ENCODE assay signal across 8 cellular contexts in the genomic region with DNA sequence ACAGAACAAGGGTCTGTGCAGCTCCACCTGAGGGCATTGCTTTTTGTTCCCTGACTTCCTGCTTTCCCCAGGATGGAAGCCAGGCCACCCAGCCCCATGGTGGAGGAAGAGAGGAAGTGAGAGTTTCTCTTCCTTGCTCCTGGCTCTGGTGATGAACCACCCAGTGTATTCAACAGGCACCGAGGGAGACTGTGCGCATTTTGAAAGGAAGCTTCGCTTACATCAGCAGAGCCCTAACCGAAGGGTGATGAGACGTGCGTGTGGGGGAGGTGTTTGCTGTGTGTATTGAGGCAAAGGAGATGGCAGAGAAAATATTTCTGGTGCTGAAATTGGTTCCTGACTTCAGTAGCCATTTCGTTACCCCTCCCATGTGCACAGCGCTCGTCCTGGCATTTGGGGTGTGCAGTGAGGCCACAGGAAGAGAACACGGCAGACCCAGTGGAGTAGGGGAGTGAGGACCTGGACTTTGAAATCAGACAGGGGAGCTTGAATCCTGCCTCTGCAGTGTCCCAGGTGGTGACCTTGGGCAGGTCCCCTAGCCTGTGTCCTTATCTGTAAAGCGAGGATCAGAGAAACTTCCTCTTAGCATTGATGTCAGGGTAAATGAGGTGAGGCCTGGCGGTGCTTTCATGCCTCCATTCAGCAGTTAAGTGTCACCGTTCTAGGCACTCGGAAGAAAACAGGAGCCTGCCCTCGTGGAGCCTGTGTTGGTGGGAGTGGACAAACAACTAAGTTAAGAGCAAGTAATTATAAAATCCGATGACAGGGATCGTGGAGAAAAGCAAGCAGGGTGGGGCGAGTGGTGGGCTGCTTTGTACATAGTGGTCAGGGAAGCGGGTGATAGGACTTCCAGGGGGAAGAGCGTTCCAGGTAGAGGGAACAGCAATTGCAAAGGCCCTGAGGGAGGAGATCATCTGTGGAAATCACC. TPM values are rescaled to one million over a fixed set of nuclear protein-coding genes. Genes with fewer than 3 reads are reported as not detected.
DNase-seq lines count a peak whose midpoint lies in the region; ATAC-seq lines count a peak whose summit lies in the region.
"Had no signal": no experiment of that assay in that cellular context is flagged by ENCODE, and none has a peak within 500 bp of the region (broad histone marks: within the 10 kb centered on the region; RNA-seq: fewer than 3 reads in every experiment).

No MANE protein-coding gene starts in this region.

- peak overlapping the region; percentile 53 for H3K4me3 Mint-ChIP-seq in activated T-helper 1 cell treated with anti-CD3 and anti-CD28 coated beads, Interleukin-12 subunit alpha, Interleukin-12 subunit beta, Interleukin-2, Interleukin-4 antibody, amounts not matched to agents 30 ng/mL and 10 ng/mL and 1 ng/mL, durations not matched to agents 14 hours and 24 hours and 36 hours
- H3K4me3 Mint-ChIP-seq in stimulated activated naive CD8-positive, alpha-beta T cell treated with anti-CD3 and anti-CD28 coated beads, Interleukin-15, amount 100 ng/mL, for 72 hours: peak overlapping the region; percentile 82

- peaks cover 53% of the 10 kb centered on the region for H3K4me1 Mint-ChIP-seq in activated T-helper 1 cell treated with anti-CD3 and anti-CD28 coated beads, Interleukin-12 subunit alpha, Interleukin-12 subunit beta, Interleukin-2, Interleukin-4 antibody, amounts not matched to agents 30 ng/mL and 10 ng/mL and 1 ng/mL, durations not matched to agents 14 hours and 24 hours and 36 hours (ENCODE audit: low read depth)
- H3K4me1 Mint-ChIP-seq in stimulated activated naive CD8-positive, alpha-beta T cell treated with anti-CD3 and anti-CD28 coated beads, Interleukin-15, amount 100 ng/mL, for 72 hours: peaks cover 78% of the 10 kb centered on the region

- H3K9me3 Mint-ChIP-seq in activated T-helper 1 cell treated with anti-CD3 and anti-CD28 coated beads, Interleukin-12 subunit alpha, Interleukin-12 subunit beta, Interleukin-2, Interleukin-4 antibody, amounts not matched to agents 30 ng/mL and 10 ng/mL and 1 ng/mL, durations not matched to agents 14 hours and 24 hours and 36 hours: peaks cover 9% of the 10 kb centered on the region
- H3K9me3 Mint-ChIP-seq in stimulated activated naive CD8-positive, alpha-beta T cell treated with anti-CD3 and anti-CD28 coated beads, Interleukin-15, amount 100 ng/mL, for 72 hours: peaks cover 7 to 8% of the 10 kb centered on the region in 2 donors

- H3K27ac Mint-ChIP-seq in activated T-helper 1 cell treated with anti-CD3 and anti-CD28 coated beads, Interleukin-12 subunit alpha, Interleukin-12 subunit beta, Interleukin-2, Interleukin-4 antibody, amounts not matched to agents 30 ng/mL and 10 ng/mL and 1 ng/mL, durations not matched to agents 14 hours and 24 hours and 36 hours: peak overlapping the region; percentile 84
- H3K27ac Mint-ChIP-seq in stimulated activated naive CD8-positive, alpha-beta T cell treated with anti-CD3 and anti-CD28 coated beads, Interleukin-15, amount 100 ng/mL, for 72 hours: peak overlapping the region; percentile 85 to 88

- peaks cover 23% of the 10 kb centered on the region for H3K36me3 Mint-ChIP-seq in activated T-helper 1 cell treated with anti-CD3 and anti-CD28 coated beads, Interleukin-12 subunit alpha, Interleukin-12 subunit beta, Interleukin-2, Interleukin-4 antibody, amounts not matched to agents 30 ng/mL and 10 ng/mL and 1 ng/mL, durations not matched to agents 14 hours and 24 hours and 36 hours (ENCODE audit: low read depth)

- peak; percentile 5 for DNase-seq in NCI-H69 (lab: John Stamatoyannopoulos, UW)
- DNase-seq in activated T-helper 1 cell treated with anti-CD3 and anti-CD28 coated beads, Interleukin-12 subunit alpha, Interleukin-12 subunit beta, Interleukin-2, Interleukin-4 antibody, amounts not matched to agents 30 ng/mL and 10 ng/mL and 1 ng/mL, durations not matched to agents 14 hours and 24 hours and 36 hours (ENCODE audit: low spot score): peak; percentile 24
- peak; percentile 56 for DNase-seq in left kidney (ENCODE audit: low read depth, low spot score)
- peak; percentile 24 to 48 for DNase-seq in stimulated activated naive CD8-positive, alpha-beta T cell treated with anti-CD3 and anti-CD28 coated beads, Interleukin-15, amount 100 ng/mL, for 72 hours
- DNase-seq in NCI-H1105 treated with DMSO at 0.1 percent for 48 hours (lab: John Stamatoyannopoulos, UW): no peak
- DNase-seq: left cardiac atrium had no signal

- no peaks in the 10 kb centered on the region for H3K27me3 Mint-ChIP-seq in activated T-helper 1 cell treated with anti-CD3 and anti-CD28 coated beads, Interleukin-12 subunit alpha, Interleukin-12 subunit beta, Interleukin-2, Interleukin-4 antibody, amounts not matched to agents 30 ng/mL and 10 ng/mL and 1 ng/mL, durations not matched to agents 14 hours and 24 hours and 36 hours (ENCODE audit: insufficient read depth)
- H3K27me3 Mint-ChIP-seq in stimulated activated naive CD8-positive, alpha-beta T cell treated with anti-CD3 and anti-CD28 coated beads, Interleukin-15, amount 100 ng/mL, for 72 hours: no peaks in the 10 kb centered on the region

- ATAC-seq in stimulated activated naive CD8-positive, alpha-beta T cell treated with anti-CD3 and anti-CD28 coated beads, Interleukin-15, amount 100 ng/mL, for 72 hours: peak; percentile 88
- no peak for ATAC-seq in GM19351 (IDR thresholded peaks at IDR 0.05; ENCODE audit: unreplicated experiment)
- no peak for ATAC-seq in GM21786 (IDR thresholded peaks at IDR 0.05; ENCODE audit: unreplicated experiment)

- intact Hi-C loops in activated T-helper 1 cell treated with anti-CD3 and anti-CD28 coated beads, Interleukin-12 subunit alpha, Interleukin-12 subunit beta, Interleukin-2, Interleukin-4 antibody, amounts not matched to agents 30 ng/mL and 10 ng/mL and 1 ng/mL, durations not matched to agents 14 hours and 24 hours and 36 hours (cut with micrococcal nuclease): loop anchor here (2.0 kb wide), 1 partner anchor 143 kb away; no protein-coding TSS in a partner anchor

RNA-seq across cellular contexts. Expression of gene CMIP, which starts 7.4 kb away (rescaled TPM):
- 45.4 and 45.8 TPM in 2 replicates for total RNA-seq in activated T-helper 1 cell treated with anti-CD3 and anti-CD28 coated beads, Interleukin-12 subunit alpha, Interleukin-12 subunit beta, Interleukin-2, Interleukin-4 antibody, amounts not matched to agents 30 ng/mL and 10 ng/mL and 1 ng/mL, durations not matched to agents 14 hours and 24 hours and 36 hours
